Comparison of ENCODE assay signal across 23 cellular contexts in the genomic region with DNA sequence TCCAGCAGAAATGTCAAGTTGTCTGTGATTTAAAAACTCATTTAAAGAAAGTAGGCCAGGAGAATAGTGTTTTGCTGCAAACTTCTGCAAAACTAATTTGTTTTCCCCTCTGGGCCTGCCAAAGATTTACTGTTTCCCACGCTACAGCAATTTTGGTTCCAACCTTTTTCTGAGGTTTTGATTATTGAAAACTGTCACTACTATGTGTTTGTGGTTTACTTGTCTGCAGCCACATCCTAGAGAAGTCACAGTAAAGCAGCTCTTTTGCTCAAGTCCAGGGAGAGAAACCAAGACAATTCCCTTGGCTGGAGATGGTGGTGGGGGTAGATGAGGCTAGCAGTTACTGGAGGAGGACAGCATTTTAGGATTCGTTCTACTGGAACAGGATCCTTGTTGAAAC. TPM values are rescaled to one million over a fixed set of nuclear protein-coding genes. Genes with fewer than 3 reads are reported as not detected.
DNase-seq lines count a peak whose midpoint lies in the region; ATAC-seq and TF ChIP-seq lines count a peak whose summit lies in the region.
"Had no signal": no experiment of that assay in that cellular context is flagged by ENCODE, and none has a peak within 500 bp of the region (broad histone marks: within the 10 kb centered on the region; RNA-seq: fewer than 3 reads in every experiment).

No MANE protein-coding gene starts in this region.

- H3K4me1 Mint-ChIP-seq in natural killer cell: peaks cover 14 to 18% of the 10 kb centered on the region in 2 donors

- no peak overlapping the region for H2AFZ ChIP-seq in mammary epithelial cell (ENCODE audit: low read depth, low read length)
- H2AFZ ChIP-seq: hepatocyte had no signal

- no peaks in the 10 kb centered on the region for H3K36me3 Mint-ChIP-seq in natural killer cell

- CTCF ChIA-PET in mammary epithelial cell (lab: Charles Lee; ENCODE audit: low non-redundant PET): interaction anchor here (0.6 kb wide), 1 partner anchor 370 kb away, joined by 3 read pairs; no protein-coding TSS in a partner anchor

- H3K27me3 ChIP-seq in heart right ventricle (no peaks in the 10 kb centered on the region), adrenal gland (no peaks in the 10 kb centered on the region), mammary epithelial cell (ENCODE audit: insufficient read depth, low read length) (no peaks in the 10 kb centered on the region), right lobe of liver (no peaks in the 10 kb centered on the region)
- H3K27me3 ChIP-seq: body of pancreas, gastrocnemius medialis, hepatocyte, pancreas, tibial artery had no signal

- H3K9me3 ChIP-seq in heart right ventricle (no peaks in the 10 kb centered on the region), adrenal gland (replicated peaks in 1 of 3) (no peaks in the 10 kb centered on the region), mammary epithelial cell (replicated peaks; ENCODE audit: insufficient read depth, low read length) (no peaks in the 10 kb centered on the region), right lobe of liver (no peaks in the 10 kb centered on the region)
- H3K9me3 ChIP-seq: body of pancreas, gastrocnemius medialis, pancreas, tibial artery had no signal

- DNase-seq in heart right ventricle: no peak
- no peak for DNase-seq in Right ventricle myocardium superior
- no peak for DNase-seq in adrenal gland
- no peak for DNase-seq in natural killer cell
- DNase-seq in mammary epithelial cell: no peak
- DNase-seq in right lobe of liver: no peak
- no peak for DNase-seq in NCI-H1694 (lab: John Stamatoyannopoulos, UW)
- DNase-seq: activated CD4-positive, alpha-beta T cell treated with anti-CD3 and anti-CD28 coated beads, Interleukin-2, amount 10 ng/mL, durations not matched to agents 7 days and 5 days; body of pancreas; C1 segment of cervical spinal cord; DMS153; dorsolateral prefrontal cortex; gastrocnemius medialis; NCI-H1048; NCI-H2171; NCI-H510A treated with DMSO at 0.1 percent for 48 hours; pancreas; retina; small intestine; tibial artery had no signal

- H3K79me2 ChIP-seq in mammary epithelial cell (ENCODE audit: insufficient read depth, low read length): no peaks in the 10 kb centered on the region
- H3K79me2 ChIP-seq: hepatocyte had no signal

- no peaks in the 10 kb centered on the region for H3K9me3 Mint-ChIP-seq in natural killer cell
- H3K9me3 Mint-ChIP-seq: activated CD4-positive, alpha-beta T cell treated with anti-CD3 and anti-CD28 coated beads, Interleukin-2, amount 10 ng/mL, durations not matched to agents 7 days and 5 days; neural crest cell had no signal

- no peak overlapping the region for H3K27ac Mint-ChIP-seq in natural killer cell

- H3K4me2 ChIP-seq in mammary epithelial cell (ENCODE audit: insufficient read depth, low read depth, low read length): no peak overlapping the region
- H3K4me2 ChIP-seq: hepatocyte had no signal

- peak in 4 of 8 donors; percentile 19 to 65 (median 50) for ATAC-seq in heart right ventricle
- no peak for ATAC-seq in Right ventricle myocardium superior (ENCODE audit: poor library complexity)
- ATAC-seq in natural killer cell: peak; percentile 45 to 68 (median 61)
- no peak for ATAC-seq in right lobe of liver
- ATAC-seq: body of pancreas, gastrocnemius medialis, pancreas had no signal

- H3K4me1 ChIP-seq in heart right ventricle: peaks cover 0 to 29% (median 4%) of the 10 kb centered on the region in 9 donors
- peaks cover 12 to 22% of the 10 kb centered on the region in 2 donors for H3K4me1 ChIP-seq in adrenal gland (replicated peaks in 1 of 2)
- H3K4me1 ChIP-seq in mammary epithelial cell (ENCODE audit: insufficient read depth, low read length): peaks cover 29% of the 10 kb centered on the region
- peaks cover 0 to 14% (median 7%) of the 10 kb centered on the region in 4 donors for H3K4me1 ChIP-seq in right lobe of liver
- H3K4me1 ChIP-seq: tibial artery had no signal

- H3K27me3 Mint-ChIP-seq in natural killer cell (ENCODE audit: low read depth in 2 of 2): peaks cover 42 to 44% of the 10 kb centered on the region in 2 donors
- H3K27me3 Mint-ChIP-seq: activated CD4-positive, alpha-beta T cell treated with anti-CD3 and anti-CD28 coated beads, Interleukin-2, amount 10 ng/mL, durations not matched to agents 7 days and 5 days had no signal

- no peaks in the 10 kb centered on the region for H4K20me1 ChIP-seq in mammary epithelial cell (ENCODE audit: insufficient read depth, low read length)

- in situ Hi-C loops in mammary epithelial cell (cut with MboI; ENCODE audit: low sequenced_read_pairs in 2 of 2): no loop called here

- intact Hi-C loops in heart right ventricle (cut with DNase I) (loop anchor here in 3 of 10 donors (10.0 kb wide), 2 partner anchors 350 to 440 kb away; a partner anchor contains a TSS), Right ventricle myocardium superior (cut with DNase I) (no loop called here), adrenal gland (cut with DNase I) (no loop called here), natural killer cell (cut with micrococcal nuclease) (loop anchor here (2.0 to 10.0 kb wide), 2 partner anchors 18 to 600 kb away; no protein-coding TSS in a partner anchor), mammary epithelial cell (cut with micrococcal nuclease) (loop anchor here (5.0 kb wide), 1 partner anchor 443 kb away; no protein-coding TSS in a partner anchor), right lobe of liver (cut with DNase I) (no loop called here)

- H3K9ac ChIP-seq in mammary epithelial cell (ENCODE audit: insufficient read depth, low read length): no peak overlapping the region

- TF ChIP-seq POLR2A in adrenal gland (IDR thresholded peaks at IDR 0.05) (no peak), right lobe of liver (IDR thresholded peaks at IDR 0.05) (no peak)

- H3K36me3 ChIP-seq in heart right ventricle (peaks cover 0 to 3% (median 0%) of the 10 kb centered on the region in 9 donors), adrenal gland (replicated peaks in 1 of 2) (no peaks in the 10 kb centered on the region), mammary epithelial cell (ENCODE audit: insufficient read depth, low read length) (no peaks in the 10 kb centered on the region), right lobe of liver (no peaks in the 10 kb centered on the region)
- H3K36me3 ChIP-seq: gastrocnemius medialis, pancreas, tibial artery had no signal

- H3K27ac ChIP-seq in heart right ventricle: peak overlapping the region in 7 of 10 donors; percentile 15 to 60 (median 35)
- peak overlapping the region in 3 of 5 donors; percentile 5 to 61 (median 12) for H3K27ac ChIP-seq in adrenal gland
- H3K27ac ChIP-seq in mammary epithelial cell (ENCODE audit: insufficient read depth, low read depth, low read length): no peak overlapping the region
- H3K27ac ChIP-seq in right lobe of liver: no peak overlapping the region
- H3K27ac ChIP-seq: body of pancreas, dorsolateral prefrontal cortex, hepatocyte, pancreas, tibial artery had no signal

- H3K4me3 Mint-ChIP-seq in natural killer cell: no peak overlapping the region
- H3K4me3 Mint-ChIP-seq: activated CD4-positive, alpha-beta T cell treated with anti-CD3 and anti-CD28 coated beads, Interleukin-2, amount 10 ng/mL, durations not matched to agents 7 days and 5 days; neural crest cell had no signal

- dilution Hi-C loops in mammary epithelial cell (cut with HindIII; ENCODE audit: low sequenced_read_pairs): no loop called here

- TF ChIP-seq CTCF in heart right ventricle (IDR thresholded peaks at IDR 0.05): no peak
- no peak for TF ChIP-seq CTCF in adrenal gland (IDR thresholded peaks at IDR 0.05)
- no peak for TF ChIP-seq CTCF in natural killer cell (IDR thresholded peaks at IDR 0.05)
- TF ChIP-seq CTCF in mammary epithelial cell (conservative IDR thresholded peaks at IDR 0.05 in 1 of 2, IDR thresholded peaks at IDR 0.05 in 1 of 2; ENCODE audit: extremely low read depth in 1 of 2, insufficient read depth in 1 of 2, low read depth in 1 of 2, low read length in 2 of 2): no peak
- no peak for TF ChIP-seq CTCF in right lobe of liver (IDR thresholded peaks at IDR 0.05)

- BruUV-seq in mammary epithelial cell (replicated peaks; lab: Mats Ljungman, UMichigan): no TSS peak

- H3K4me3 ChIP-seq in heart right ventricle (no peak overlapping the region), adrenal gland (no peak overlapping the region), mammary epithelial cell (replicated peaks in 1 of 3; ENCODE audit: insufficient read depth in 1 of 3, low read depth in 2 of 3, low read length in 3 of 3) (no peak overlapping the region), right lobe of liver (no peak overlapping the region)
- H3K4me3 ChIP-seq: body of pancreas, dorsolateral prefrontal cortex, gastrocnemius medialis, hepatocyte, pancreas, tibial artery had no signal

- 59 to 74% methylated on average over 2 of the region's 2 CpGs for WGBS in heart right ventricle, 2 donors
- 20 to 40% (median 30%) methylated on average over 2 of the region's 2 CpGs for WGBS in adrenal gland, 4 donors
- 100% methylated on average over 2 of the region's 2 CpGs for WGBS in mammary epithelial cell (ENCODE audit: low coverage, missing lambda C conversion rate)
- 68% methylated on average over 2 of the region's 2 CpGs for WGBS in right lobe of liver (ENCODE audit: insufficient coverage, low coverage, low lambda C conversion rate, missing lambda C conversion rate)

RNA-seq across cellular contexts. Expression of a gene that starts 12.8 kb away (rescaled TPM):
- 1 to 10 TPM in 4 of 10 donors, under 1 TPM in 4, not detected in 2; 0.34 to 3.0 (median 0.80) TPM for total RNA-seq in heart right ventricle
- 1 to 10 TPM; 1.9 to 9.4 TPM for polyA plus RNA-seq in heart right ventricle
- 1.4 TPM for total RNA-seq in Right ventricle myocardium superior
- 10 to 100 TPM in 7 of 8 donors, 1 to 10 TPM in 1; 4.5 to 26.0 (median 13.8) TPM for total RNA-seq in adrenal gland
- 10 to 100 TPM in 2 of 3 donors, 1 to 10 TPM in 1; 6.7 to 17.9 (median 10.8) TPM for polyA plus RNA-seq in adrenal gland
- 1 to 10 TPM in 1 of 3 donors, under 1 TPM in 1, not detected in 1; 0.66 to 5.7 TPM for total RNA-seq in natural killer cell
- total RNA-seq in mammary epithelial cell: 1 to 10 TPM in 1 of 2 donors, under 1 TPM in 1; 0.50 to 3.1 TPM
- 6.9 TPM for polyA plus RNA-seq in mammary epithelial cell
- 8.1 TPM for polyA minus RNA-seq in mammary epithelial cell
- total RNA-seq in right lobe of liver: 10 to 100 TPM in 4 of 6 experiments, 1 to 10 TPM in 2; 5.5 to 22.8 (median 12.3) TPM
- total RNA-seq: chondrocyte, neural crest cell had no signal

Comparison
In these comparisons a context has a peak if more than half of its experiments do, and no peak if none do; other contexts are left out.
1. ATAC-seq: peak in natural killer cell (3 of 3); none in Right ventricle myocardium superior (single experiment) and right lobe of liver (0 of 4).
2. H3K27ac ChIP-seq: peak in heart right ventricle (7 of 10) and adrenal gland (3 of 5); none in mammary epithelial cell (single experiment) and right lobe of liver (0 of 3).
3. intact Hi-C loops: an anchor here in natural killer cell (2.0 to 10.0 kb wide) and mammary epithelial cell (5.0 kb wide); none called in Right ventricle myocardium superior, adrenal gland and right lobe of liver.